In the genomic region with DNA sequence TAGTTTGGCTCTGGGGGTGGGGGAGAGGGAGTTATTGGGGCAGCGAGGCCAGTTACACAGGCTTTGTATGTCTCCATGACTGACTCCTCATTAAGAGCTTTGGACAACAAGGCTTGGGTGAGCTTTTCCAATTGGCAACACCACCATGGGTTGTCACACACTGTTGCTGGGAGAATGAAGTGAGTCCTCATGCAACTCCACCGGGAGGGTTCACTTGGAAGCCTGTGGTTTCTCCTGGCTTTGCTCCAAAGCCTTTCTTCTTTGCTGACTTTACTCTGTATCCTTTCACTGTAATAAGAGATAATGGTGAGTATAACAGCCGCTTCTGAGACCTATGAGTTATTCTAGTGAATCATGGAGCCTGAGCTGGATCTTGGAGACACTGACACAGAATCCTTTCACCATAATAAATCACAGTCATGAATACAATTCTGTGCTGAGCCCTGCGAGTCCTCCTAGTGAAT, we compare ENCODE assay signal across 13 cellular contexts. TPM values are rescaled to one million over a fixed set of nuclear protein-coding genes. Genes with fewer than 3 reads are reported as not detected.
DNase-seq lines count a peak whose midpoint lies in the region; ATAC-seq and TF ChIP-seq lines count a peak whose summit lies in the region.
"Had no signal": no experiment of that assay in that cellular context is flagged by ENCODE, and none has a peak within 500 bp of the region (broad histone marks: within the 10 kb centered on the region; RNA-seq: fewer than 3 reads in every experiment).

No MANE protein-coding gene starts in this region.

- no peak overlapping the region for H3K4me3 ChIP-seq in choroid plexus epithelial cell (ENCODE audit: low read depth, low read length)
- no peak overlapping the region for H3K4me3 ChIP-seq in left lung
- H3K4me3 ChIP-seq: spleen had no signal

- no peaks in the 10 kb centered on the region for H3K9me3 Mint-ChIP-seq in activated naive CD4-positive, alpha-beta T cell treated with anti-CD3 and anti-CD28 coated beads, Interleukin-2, amount 10 ng/mL, durations not matched to agents 7 days and 5 days
- H3K9me3 Mint-ChIP-seq: nephron progenitor cell had no signal

- H3K27me3 Mint-ChIP-seq in activated naive CD4-positive, alpha-beta T cell treated with anti-CD3 and anti-CD28 coated beads, Interleukin-2, amount 10 ng/mL, durations not matched to agents 7 days and 5 days: peaks cover 47% of the 10 kb centered on the region

- peaks cover 2 to 24% of the 10 kb centered on the region in 2 donors for H3K27me3 ChIP-seq in left lung

- no peaks in the 10 kb centered on the region for H3K4me1 Mint-ChIP-seq in activated naive CD4-positive, alpha-beta T cell treated with anti-CD3 and anti-CD28 coated beads, Interleukin-2, amount 10 ng/mL, durations not matched to agents 7 days and 5 days
- H3K4me1 Mint-ChIP-seq: nephron progenitor cell had no signal

- peak; percentile 52 for ATAC-seq in left lung
- ATAC-seq in HG03460 (IDR thresholded peaks at IDR 0.05; ENCODE audit: unreplicated experiment): no peak
- ATAC-seq in HG02759 (IDR thresholded peaks at IDR 0.05; ENCODE audit: unreplicated experiment): no peak
- no peak for ATAC-seq in HG03196 (IDR thresholded peaks at IDR 0.05; ENCODE audit: unreplicated experiment)
- ATAC-seq: HepG2 had no signal

- no peaks in the 10 kb centered on the region for H3K9me3 ChIP-seq in left lung
- H3K9me3 ChIP-seq: spleen had no signal

- DNase-seq in AG09319 (ENCODE audit: extremely low read depth, low read depth): peak; percentile 50
- peak; percentile 92 for DNase-seq in HS-5 (ENCODE audit: low read depth)
- DNase-seq in choroid plexus epithelial cell (ENCODE audit: low read depth): peak; percentile 77
- no peak for DNase-seq in left lung
- no peak for DNase-seq in activated naive CD4-positive, alpha-beta T cell treated with anti-CD3 and anti-CD28 coated beads, Interleukin-2, amount 10 ng/mL, durations not matched to agents 7 days and 5 days
- DNase-seq: NCI-H187 treated with DMSO at 0.1 percent for 48 hours, nephron progenitor cell, spleen had no signal

- no peak overlapping the region for H3K27ac Mint-ChIP-seq in activated naive CD4-positive, alpha-beta T cell treated with anti-CD3 and anti-CD28 coated beads, Interleukin-2, amount 10 ng/mL, durations not matched to agents 7 days and 5 days
- H3K27ac Mint-ChIP-seq: nephron progenitor cell had no signal

- no peaks in the 10 kb centered on the region for H3K36me3 ChIP-seq in left lung
- H3K36me3 ChIP-seq: spleen had no signal

- no peak for TF ChIP-seq CTCF in AG09319 (IDR thresholded peaks at IDR 0.05; ENCODE audit: low read depth, low read length)
- TF ChIP-seq CTCF in choroid plexus epithelial cell (conservative IDR thresholded peaks at IDR 0.05; ENCODE audit: low read depth, low read length): no peak
- TF ChIP-seq CTCF in left lung (IDR thresholded peaks at IDR 0.05): no peak

- no peak overlapping the region for H3K27ac ChIP-seq in left lung
- H3K27ac ChIP-seq: spleen had no signal

- H3K4me1 ChIP-seq in left lung: no peaks in the 10 kb centered on the region
- H3K4me1 ChIP-seq: spleen had no signal

- intact Hi-C loops in left lung (cut with DNase I): no loop called here

- H3K36me3 Mint-ChIP-seq in activated naive CD4-positive, alpha-beta T cell treated with anti-CD3 and anti-CD28 coated beads, Interleukin-2, amount 10 ng/mL, durations not matched to agents 7 days and 5 days: no peaks in the 10 kb centered on the region

- CTCF ChIA-PET in activated naive CD4-positive, alpha-beta T cell treated with anti-CD3 and anti-CD28 coated beads, Interleukin-2, amount 10 ng/mL, durations not matched to agents 7 days and 5 days (lab: Charles Lee): interaction anchor here (1.6 to 7.9 kb wide), 2 partner anchors 21 to 82 kb away, joined by 8 to 217 read pairs; no protein-coding TSS in a partner anchor

- H3K4me3 Mint-ChIP-seq in activated naive CD4-positive, alpha-beta T cell treated with anti-CD3 and anti-CD28 coated beads, Interleukin-2, amount 10 ng/mL, durations not matched to agents 7 days and 5 days: no peak overlapping the region
- H3K4me3 Mint-ChIP-seq: nephron progenitor cell had no signal

RNA-seq across cellular contexts. Expression of gene EIF3F, which starts 24.9 kb away (rescaled TPM):
- total RNA-seq in left lung: 100 to 1,000 TPM; 153 to 213 TPM

RNA-seq across cellular contexts. Expression of gene NLRP10, which starts 46.8 kb away (rescaled TPM):
- total RNA-seq in left lung: not detected
- total RNA-seq: HepG2, spleen, urinary bladder had no signal

Comparison
In these comparisons a context has a peak if more than half of its experiments do, and no peak if none do; other contexts are left out.
1. DNase-seq: peak in AG09319 (single experiment), HS-5 (single experiment) and choroid plexus epithelial cell (single experiment); none in left lung (0 of 2) and activated naive CD4-positive, alpha-beta T cell treated with anti-CD3 and anti-CD28 coated beads, Interleukin-2, amount 10 ng/mL, durations not matched to agents 7 days and 5 days (single experiment).